In genomic region chr17:43987131-43988021, GRCh38 we compare ENCODE assay signal across 1 cellular context.
TF ChIP-seq lines count a peak whose summit lies in the region.

No MANE protein-coding gene starts in this region.

TF ChIP-seq in HEK293, 187 proteins besides CTCF, POLR2A, EP300 and RAD21 (continued from another document):
- TF ChIP-seq, protein P1, sequence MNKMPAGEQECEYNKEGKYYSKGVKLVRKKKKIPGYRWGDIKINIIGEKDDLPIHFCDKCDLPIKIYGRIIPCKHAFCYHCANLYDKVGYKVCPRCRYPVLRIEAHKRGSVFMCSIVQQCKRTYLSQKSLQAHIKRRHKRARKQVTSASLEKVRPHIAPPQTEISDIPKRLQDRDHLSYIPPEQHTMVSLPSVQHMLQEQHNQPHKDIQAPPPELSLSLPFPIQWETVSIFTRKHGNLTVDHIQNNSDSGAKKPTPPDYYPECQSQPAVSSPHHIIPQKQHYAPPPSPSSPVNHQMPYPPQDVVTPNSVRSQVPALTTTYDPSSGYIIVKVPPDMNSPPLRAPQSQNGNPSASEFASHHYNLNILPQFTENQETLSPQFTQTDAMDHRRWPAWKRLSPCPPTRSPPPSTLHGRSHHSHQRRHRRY (tag by site-specific recombination; IDR thresholded peaks at IDR 0.05) = no peak
- TF ChIP-seq ZNF624 (tag by site-specific recombination; IDR thresholded peaks at IDR 0.05) = no peak
- TF ChIP-seq ZNF548 (tag by site-specific recombination; IDR thresholded peaks at IDR 0.05) = peak; percentile 68
